1 cellular context compared by ENCODE assay signal in the genomic region with DNA sequence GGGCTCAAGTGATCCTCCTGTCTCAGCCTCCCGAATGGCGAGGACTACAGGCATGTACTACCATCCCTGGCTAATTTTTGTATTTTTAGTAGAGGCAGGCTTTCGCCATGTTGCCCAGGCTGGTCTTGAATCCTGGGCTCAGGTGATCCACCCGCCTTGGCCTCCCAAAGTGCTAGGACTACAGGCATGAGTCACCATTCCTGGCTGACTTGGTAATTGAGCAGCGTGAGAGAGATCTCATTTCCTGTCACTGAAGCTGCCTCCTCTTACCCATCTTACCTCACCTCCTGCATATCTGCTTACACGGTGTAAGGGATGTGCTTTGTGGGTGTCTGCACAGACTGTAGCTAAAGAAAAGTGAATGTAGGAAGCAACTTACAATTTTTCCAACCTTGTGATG.
TF ChIP-seq lines count a peak whose summit lies in the region.

No MANE protein-coding gene starts in this region.

TF ChIP-seq in HCT116, 20 proteins besides CTCF, POLR2A, EP300 and RAD21 (continued from another document):
- TF ChIP-seq JUND (IDR thresholded peaks at IDR 0.05): peak; percentile 75; the same call in 1 of the 2 replicates
